Comparison of ENCODE assay signal across 1 cellular context in genomic region chr2:85327757-85328617, GRCh38.
A peak's percentile ranks its signal among the peaks of the same experiment; 100 is the strongest.
TF ChIP-seq lines count a peak whose summit lies in the region.

Gene TGOLN2, minus strand, starts transcription at chr2:85327989. Its CDS starts 27 bp downstream, at chr2:85327962.

TF ChIP-seq in HepG2, 621 proteins besides CTCF, POLR2A, EP300 and RAD21 (continued from another document and continues in another):
- TF ChIP-seq ZSCAN5A (CRISPR knock-in tag; IDR thresholded peaks at IDR 0.05; ENCODE audit: borderline replicate concordance) (peak; percentile 76; the same call in 1 of the 2 replicates), TBL1XR1 (IDR thresholded peaks at IDR 0.05; ENCODE audit: borderline replicate concordance, low read length, partially characterized antibody) (no peak), ZFP91 (CRISPR knock-in tag; IDR thresholded peaks at IDR 0.05; ENCODE audit: borderline replicate concordance) (peak; percentile 96), NR0B2 (CRISPR knock-in tag; IDR thresholded peaks at IDR 0.05) (peak; percentile 77), SNAPC5 (CRISPR knock-in tag; IDR thresholded peaks at IDR 0.05; ENCODE audit: borderline replicate concordance) (0 out of 2 replicates have a peak, but pooled peaks have one; percentile 67), ZFP36L1 (CRISPR knock-in tag; IDR thresholded peaks at IDR 0.05) (peak; percentile 94; the same call in 1 of the 2 replicates), ZNF235 (CRISPR knock-in tag; IDR thresholded peaks at IDR 0.05; ENCODE audit: borderline replicate concordance) (0 out of 2 replicates have a peak, but pooled peaks have one; percentile 75), ZBTB21 (CRISPR knock-in tag; IDR thresholded peaks at IDR 0.05) (peak; percentile 42; the same call in 1 of the 2 replicates), ZNF382 (CRISPR knock-in tag; IDR thresholded peaks at IDR 0.05; ENCODE audit: borderline replicate concordance) (no peak), ZNF607 (CRISPR knock-in tag; IDR thresholded peaks at IDR 0.05; ENCODE audit: borderline replicate concordance) (peak; percentile 91; the same call in 1 of the 2 replicates), RXRA (CRISPR knock-in tag; IDR thresholded peaks at IDR 0.05) (peak; percentile 92), MEIS2 (CRISPR knock-in tag; IDR thresholded peaks at IDR 0.05) (peak; percentile 90), FOSL1 (CRISPR knock-in tag; IDR thresholded peaks at IDR 0.05; ENCODE audit: borderline replicate concordance) (peak; percentile 60; the same call in 1 of the 2 replicates), NFRKB (IDR thresholded peaks at IDR 0.05) (no peak; the same call in 1 of the 2 replicates), ZNF564 (CRISPR knock-in tag; IDR thresholded peaks at IDR 0.05) (peak; percentile 89), ZNF710 (CRISPR knock-in tag; IDR thresholded peaks at IDR 0.05; ENCODE audit: borderline replicate concordance) (peak; percentile 80; the same call in 1 of the 2 replicates), ZNF878 (CRISPR knock-in tag; IDR thresholded peaks at IDR 0.05) (peak; percentile 96), ZNF619 (CRISPR knock-in tag; IDR thresholded peaks at IDR 0.05) (peak; percentile 99), PRMT3 (CRISPR knock-in tag; IDR thresholded peaks at IDR 0.05; ENCODE audit: borderline replicate concordance, low read depth) (peak; percentile 96), RARA (CRISPR knock-in tag; IDR thresholded peaks at IDR 0.05) (peak; percentile 60), UBTF (CRISPR knock-in tag; IDR thresholded peaks at IDR 0.05) (peak; percentile 93), KDM4B (CRISPR knock-in tag; IDR thresholded peaks at IDR 0.05) (peak; percentile 97), AKAP8 (CRISPR knock-in tag; IDR thresholded peaks at IDR 0.05) (no peak; the same call in 1 of the 2 replicates), GLMP (CRISPR knock-in tag; IDR thresholded peaks at IDR 0.05; ENCODE audit: borderline replicate concordance) (no peak), KLF16 (CRISPR knock-in tag; IDR thresholded peaks at IDR 0.05) (peak in 1 of 2 experiments; percentile 95; a peak in 2 of 4 replicates), MIER3 (CRISPR knock-in tag; IDR thresholded peaks at IDR 0.05; ENCODE audit: borderline replicate concordance) (peak; percentile 85), SPEN (CRISPR knock-in tag; IDR thresholded peaks at IDR 0.05; ENCODE audit: low read depth) (peak; percentile 98), BRD4 (CRISPR knock-in tag; IDR thresholded peaks at IDR 0.05) (peak; percentile 98), PHF21A (CRISPR knock-in tag; IDR thresholded peaks at IDR 0.05) (peak; percentile 60; the same call in 1 of the 2 replicates), ZNF292 (CRISPR knock-in tag; IDR thresholded peaks at IDR 0.05; ENCODE audit: borderline replicate concordance, low read depth) (peak; percentile 92; the same call in 1 of the 2 replicates), SUZ12 (IDR thresholded peaks at IDR 0.05; ENCODE audit: low read depth, low read length) (no peak), ZSCAN25 (CRISPR knock-in tag; IDR thresholded peaks at IDR 0.05) (peak; percentile 69), AFF4 (CRISPR knock-in tag; IDR thresholded peaks at IDR 0.05) (no peak; the same call in 1 of the 2 replicates), ESRRA (CRISPR knock-in tag; IDR thresholded peaks at IDR 0.05; ENCODE audit: low read depth) (peak; percentile 54; the same call in 1 of the 2 replicates), EHMT2 (IDR thresholded peaks at IDR 0.05; ENCODE audit: borderline replicate concordance, low read depth, low read length) (no peak), ZNF749 (CRISPR knock-in tag; IDR thresholded peaks at IDR 0.05; ENCODE audit: borderline replicate concordance) (peak; percentile 22; the same call in 1 of the 2 replicates), ZNF513 (CRISPR knock-in tag; conservative IDR thresholded peaks at IDR 0.05) (no peak), LCORL (IDR thresholded peaks at IDR 0.05) (no peak), LCORL (CRISPR knock-in tag; IDR thresholded peaks at IDR 0.05) (peak; percentile 80; the same call in 1 of the 2 replicates), SP140L (CRISPR knock-in tag; IDR thresholded peaks at IDR 0.05; ENCODE audit: borderline replicate concordance) (no peak), NCOR1 (IDR thresholded peaks at IDR 0.05; ENCODE audit: borderline replicate concordance, low read length) (no peak; the same call in 1 of the 2 replicates), PATZ1 (CRISPR knock-in tag; IDR thresholded peaks at IDR 0.05) (peak; percentile 77), MED8 (CRISPR knock-in tag; IDR thresholded peaks at IDR 0.05; ENCODE audit: insufficient replicate concordance) (peak; percentile 55), SALL1 (CRISPR knock-in tag; IDR thresholded peaks at IDR 0.05) (peak; percentile 95; the same call in 1 of the 2 replicates), SIN3A (IDR thresholded peaks at IDR 0.05; ENCODE audit: borderline replicate concordance, low read depth, low read length) (peak; percentile 95)
